In genomic region chr3:23712656-23713559, GRCh38 we compare ENCODE assay signal across 9 cellular contexts.
DNase-seq lines count a peak whose midpoint lies in the region; ATAC-seq, FAIRE-seq and TF ChIP-seq lines count a peak whose summit lies in the region.
"Had no signal": no experiment of that assay in that cellular context is flagged by ENCODE, and none has a peak within 500 bp of the region (broad histone marks: within the 10 kb centered on the region; RNA-seq: fewer than 3 reads in every experiment).

No MANE protein-coding gene starts in this region.

- intact Hi-C loops in HepG2 (cut with micrococcal nuclease; ENCODE audit: unreplicated experiment), result no loop called here

- no peak overlapping the region for H3K27ac ChIP-seq in HepG2 (ENCODE audit: extremely low read length, insufficient read depth, low read length)
- H3K27ac ChIP-seq: SK-N-MC had no signal

- WGBS in HepG2 (ENCODE audit: low lambda C conversion rate), result 14% methylated on average over 8 of the region's 9 CpGs

- H3K4me3 ChIP-seq in MG63 (no peak overlapping the region), HepG2 (replicated peaks in 1 of 3; ENCODE audit: insufficient read depth in 1 of 3, low read depth in 2 of 3, low read length in 3 of 3) (no peak overlapping the region)
- H3K4me3 ChIP-seq: SK-N-MC had no signal

- H3K9me3 ChIP-seq in MG63 (no peaks in the 10 kb centered on the region; the same call in 1 of the 2 replicates), HepG2 (ENCODE audit: low read length) (no peaks in the 10 kb centered on the region)

- H3K36me3 ChIP-seq in MG63, result no peaks in the 10 kb centered on the region
- no peaks in the 10 kb centered on the region for H3K36me3 ChIP-seq in HepG2 (replicated peaks in 1 of 2; ENCODE audit: control insufficient read depth in 1 of 2, insufficient read depth in 2 of 2, low read length in 2 of 2)

- no peaks in the 10 kb centered on the region for H3K4me1 ChIP-seq in HepG2 (ENCODE audit: insufficient read depth, low read length)

- in situ Hi-C loops in HepG2 (cut with HindIII; ENCODE audit: extremely low pct_ligation_motif_present, low pct_unique_long_range_greater_than_20kb), result no loop called here

- FAIRE-seq in HepG2 (lab: Jason Lieb, UNC), result no peak

- H3K27me3 ChIP-seq in MG63 (no peaks in the 10 kb centered on the region), HepG2 (ENCODE audit: control insufficient read depth in 1 of 2, insufficient read depth in 2 of 2, low read length in 2 of 2) (peaks cover 2 to 24% of the 10 kb centered on the region in 2 experiments; a peak in 2 of 5 replicates)

- ATAC-seq in HepG2, result peak; percentile 30; the same call in 1 of the 3 replicates

- no peaks in the 10 kb centered on the region for H3K79me2 ChIP-seq in HepG2 (ENCODE audit: insufficient read depth, low read length)

- no peak overlapping the region for H3K4me2 ChIP-seq in HepG2 (ENCODE audit: low read depth, low read length)

- no peak for TF ChIP-seq POLR2A in HepG2 (IDR thresholded peaks at IDR 0.05; ENCODE audit: insufficient read depth in 1 of 2, low read depth in 2 of 2, low read length in 2 of 2)

- no peak for TF ChIP-seq RAD21 in HepG2 (CRISPR knock-in tag; IDR thresholded peaks at IDR 0.05)

- no peaks in the 10 kb centered on the region for H4K20me1 ChIP-seq in HepG2 (ENCODE audit: insufficient read depth, low read length)

- no peak overlapping the region for H2AFZ ChIP-seq in HepG2 (ENCODE audit: low read length)

- TF ChIP-seq EP300 in HepG2 (IDR thresholded peaks at IDR 0.05; ENCODE audit: low read depth in 2 of 2, low read length in 2 of 2) (no peak), HepG2 (CRISPR knock-in tag; IDR thresholded peaks at IDR 0.05; ENCODE audit: borderline replicate concordance) (no peak)

- DNase-seq in A172 (ENCODE audit: low spot score) (peak; percentile 89), MG63 (peak; percentile 83), brain pericyte (ENCODE audit: low read depth, low spot score) (peak; percentile 57), HepG2 (ENCODE audit: low spot score) (no peak), GM10248 (ENCODE audit: extremely low spot score) (no peak), COLO829 (ENCODE audit: low spot score) (no peak)
- DNase-seq in stimulated activated CD4-positive, alpha-beta T cell treated with anti-CD3 and anti-CD28 coated beads, Interleukin-2, amount 100 ng/mL, for 24 hours, result no peak
- no peak for DNase-seq in activated effector memory CD4-positive, alpha-beta T cell treated with Interleukin-2 at 50 U/mL for 16 hours

- no TSS peak for BruUV-seq in HepG2 (replicated peaks; lab: Mats Ljungman, UMichigan)

- peak; percentile 24; the same call in 1 of the 2 replicates for TF ChIP-seq CTCF in HepG2 (CRISPR knock-in tag; IDR thresholded peaks at IDR 0.05)
- TF ChIP-seq CTCF in GM10248 (IDR thresholded peaks at IDR 0.05; ENCODE audit: control extremely low read depth, extremely low read depth, low read depth, missing control alignments), result no peak

- POLR2A ChIA-PET in HepG2 (lab: Yijun Ruan, JAX), result no interaction called here
- POLR2A ChIA-PET in GM10248 (lab: Yijun Ruan, JAX), result no interaction called here

- CTCF ChIA-PET in HepG2 (lab: Yijun Ruan, JAX; ENCODE audit: low intra/inter-chr PET ratio, low total read pairs), result no interaction called here
- CTCF ChIA-PET in GM10248 (lab: Yijun Ruan, JAX), result no interaction called here

- H3K9ac ChIP-seq in HepG2 (ENCODE audit: insufficient read depth, low read depth, low read length), result no peak overlapping the region

TF ChIP-seq in HepG2, 621 proteins besides CTCF, POLR2A, EP300 and RAD21:
- TF ChIP-seq KAT8 (CRISPR knock-in tag; IDR thresholded peaks at IDR 0.05), result no peak
- TF ChIP-seq DMTF1 (CRISPR knock-in tag; IDR thresholded peaks at IDR 0.05), result no peak
- no peak for TF ChIP-seq MEF2D (CRISPR knock-in tag; IDR thresholded peaks at IDR 0.05)
- 0 out of 2 replicates have a peak, but pooled peaks have one; percentile 17 for TF ChIP-seq ZNF281 (CRISPR knock-in tag; IDR thresholded peaks at IDR 0.05; ENCODE audit: borderline replicate concordance)
- no peak for TF ChIP-seq ZNF800 (CRISPR knock-in tag; IDR thresholded peaks at IDR 0.05)
- TF ChIP-seq CEBPB (IDR thresholded peaks at IDR 0.05; ENCODE audit: borderline replicate concordance, low read depth, low read length), result peak; percentile 61; the same call in 1 of the 2 replicates
- TF ChIP-seq STAG1 (CRISPR knock-in tag; IDR thresholded peaks at IDR 0.05), result peak; percentile 18; the same call in 1 of the 2 replicates
TF ChIP-seq in HepG2: peak in this region for 3.

Comparison
In these comparisons a context has a peak if more than half of its experiments do, and no peak if none do; other contexts are left out.
1. DNase-seq: peak in A172 (single experiment), MG63 (single experiment) and brain pericyte (single experiment); none in HepG2 (single experiment), GM10248 (single experiment), COLO829 (single experiment), stimulated activated CD4-positive, alpha-beta T cell treated with anti-CD3 and anti-CD28 coated beads, Interleukin-2, amount 100 ng/mL, for 24 hours (0 of 2) and activated effector memory CD4-positive, alpha-beta T cell treated with Interleukin-2 at 50 U/mL for 16 hours (single experiment).